ENCODE assay signal across 1 cellular context in genomic region chr9:124770359-124771020, GRCh38.
TF ChIP-seq lines count a peak whose summit lies in the region.

No MANE protein-coding gene starts in this region.

TF ChIP-seq in HepG2, 621 proteins besides CTCF, POLR2A, EP300 and RAD21 (continued from another document):
- TF ChIP-seq, protein P1, sequence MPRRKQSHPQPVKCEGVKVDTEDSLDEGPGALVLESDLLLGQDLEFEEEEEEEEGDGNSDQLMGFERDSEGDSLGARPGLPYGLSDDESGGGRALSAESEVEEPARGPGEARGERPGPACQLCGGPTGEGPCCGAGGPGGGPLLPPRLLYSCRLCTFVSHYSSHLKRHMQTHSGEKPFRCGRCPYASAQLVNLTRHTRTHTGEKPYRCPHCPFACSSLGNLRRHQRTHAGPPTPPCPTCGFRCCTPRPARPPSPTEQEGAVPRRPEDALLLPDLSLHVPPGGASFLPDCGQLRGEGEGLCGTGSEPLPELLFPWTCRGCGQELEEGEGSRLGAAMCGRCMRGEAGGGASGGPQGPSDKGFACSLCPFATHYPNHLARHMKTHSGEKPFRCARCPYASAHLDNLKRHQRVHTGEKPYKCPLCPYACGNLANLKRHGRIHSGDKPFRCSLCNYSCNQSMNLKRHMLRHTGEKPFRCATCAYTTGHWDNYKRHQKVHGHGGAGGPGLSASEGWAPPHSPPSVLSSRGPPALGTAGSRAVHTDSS (CRISPR knock-in tag; conservative IDR thresholded peaks at IDR 0.05), result no peak
- TF ChIP-seq ZXDC (CRISPR knock-in tag; IDR thresholded peaks at IDR 0.05) (0 out of 2 replicates have a peak, but pooled peaks have one; percentile 5), ZNF777 (CRISPR knock-in tag; IDR thresholded peaks at IDR 0.05) (no peak), ZNF557 (CRISPR knock-in tag; IDR thresholded peaks at IDR 0.05) (no peak), IRF1 (CRISPR knock-in tag; IDR thresholded peaks at IDR 0.05; ENCODE audit: low read depth) (0 out of 2 replicates have a peak, but pooled peaks have one; percentile 29), ZBTB8A (CRISPR knock-in tag; IDR thresholded peaks at IDR 0.05; ENCODE audit: borderline replicate concordance, low read depth) (no peak), SNAPC2 (CRISPR knock-in tag; IDR thresholded peaks at IDR 0.05) (0 out of 2 replicates have a peak, but pooled peaks have one; percentile 43), TOE1 (CRISPR knock-in tag; IDR thresholded peaks at IDR 0.05) (no peak), PRPF4 (IDR thresholded peaks at IDR 0.05; ENCODE audit: low read depth, low read length, poor library complexity, severe bottlenecking) (no peak), ZNF768 (CRISPR knock-in tag; IDR thresholded peaks at IDR 0.05) (peak; percentile 30; the same call in 1 of the 2 replicates), TGIF2 (CRISPR knock-in tag; IDR thresholded peaks at IDR 0.05) (no peak), CHD2 (IDR thresholded peaks at IDR 0.05; ENCODE audit: low read depth, low read length) (0 out of 2 replicates have a peak, but pooled peaks have one; percentile 35), ZNF83 (CRISPR knock-in tag; IDR thresholded peaks at IDR 0.05; ENCODE audit: borderline replicate concordance) (no peak), PAXIP1 (CRISPR knock-in tag; conservative IDR thresholded peaks at IDR 0.05) (no peak), NFKBIZ (CRISPR knock-in tag; IDR thresholded peaks at IDR 0.05) (no peak), ZNF337 (CRISPR knock-in tag; IDR thresholded peaks at IDR 0.05; ENCODE audit: borderline replicate concordance, low read depth) (no peak), MIXL1 (CRISPR knock-in tag; IDR thresholded peaks at IDR 0.05) (no peak), ZBTB7B (CRISPR knock-in tag; IDR thresholded peaks at IDR 0.05) (peak; percentile 0; the same call in 1 of the 2 replicates), TMF1 (CRISPR knock-in tag; IDR thresholded peaks at IDR 0.05; ENCODE audit: low read depth) (0 out of 2 replicates have a peak, but pooled peaks have one; percentile 23), ZNF451 (CRISPR knock-in tag; IDR thresholded peaks at IDR 0.05) (no peak), HNRNPK (IDR thresholded peaks at IDR 0.05; ENCODE audit: low read depth, low read length, poor library complexity, severe bottlenecking) (peak; percentile 30), PHB2 (IDR thresholded peaks at IDR 0.05; ENCODE audit: partially characterized antibody) (no peak), ARNT2 (CRISPR knock-in tag; IDR thresholded peaks at IDR 0.05; ENCODE audit: low read depth) (no peak), HIVEP1 (CRISPR knock-in tag; IDR thresholded peaks at IDR 0.05) (no peak)
- TF ChIP-seq, protein P2, sequence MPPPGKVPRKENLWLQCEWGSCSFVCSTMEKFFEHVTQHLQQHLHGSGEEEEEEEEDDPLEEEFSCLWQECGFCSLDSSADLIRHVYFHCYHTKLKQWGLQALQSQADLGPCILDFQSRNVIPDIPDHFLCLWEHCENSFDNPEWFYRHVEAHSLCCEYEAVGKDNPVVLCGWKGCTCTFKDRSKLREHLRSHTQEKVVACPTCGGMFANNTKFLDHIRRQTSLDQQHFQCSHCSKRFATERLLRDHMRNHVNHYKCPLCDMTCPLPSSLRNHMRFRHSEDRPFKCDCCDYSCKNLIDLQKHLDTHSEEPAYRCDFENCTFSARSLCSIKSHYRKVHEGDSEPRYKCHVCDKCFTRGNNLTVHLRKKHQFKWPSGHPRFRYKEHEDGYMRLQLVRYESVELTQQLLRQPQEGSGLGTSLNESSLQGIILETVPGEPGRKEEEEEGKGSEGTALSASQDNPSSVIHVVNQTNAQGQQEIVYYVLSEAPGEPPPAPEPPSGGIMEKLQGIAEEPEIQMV (CRISPR knock-in tag; IDR thresholded peaks at IDR 0.05; ENCODE audit: low read depth), result peak; percentile 100
- TF ChIP-seq, protein P3, sequence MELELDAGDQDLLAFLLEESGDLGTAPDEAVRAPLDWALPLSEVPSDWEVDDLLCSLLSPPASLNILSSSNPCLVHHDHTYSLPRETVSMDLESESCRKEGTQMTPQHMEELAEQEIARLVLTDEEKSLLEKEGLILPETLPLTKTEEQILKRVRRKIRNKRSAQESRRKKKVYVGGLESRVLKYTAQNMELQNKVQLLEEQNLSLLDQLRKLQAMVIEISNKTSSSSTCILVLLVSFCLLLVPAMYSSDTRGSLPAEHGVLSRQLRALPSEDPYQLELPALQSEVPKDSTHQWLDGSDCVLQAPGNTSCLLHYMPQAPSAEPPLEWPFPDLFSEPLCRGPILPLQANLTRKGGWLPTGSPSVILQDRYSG (CRISPR knock-in tag; IDR thresholded peaks at IDR 0.05), result no peak
- TF ChIP-seq, protein P4, sequence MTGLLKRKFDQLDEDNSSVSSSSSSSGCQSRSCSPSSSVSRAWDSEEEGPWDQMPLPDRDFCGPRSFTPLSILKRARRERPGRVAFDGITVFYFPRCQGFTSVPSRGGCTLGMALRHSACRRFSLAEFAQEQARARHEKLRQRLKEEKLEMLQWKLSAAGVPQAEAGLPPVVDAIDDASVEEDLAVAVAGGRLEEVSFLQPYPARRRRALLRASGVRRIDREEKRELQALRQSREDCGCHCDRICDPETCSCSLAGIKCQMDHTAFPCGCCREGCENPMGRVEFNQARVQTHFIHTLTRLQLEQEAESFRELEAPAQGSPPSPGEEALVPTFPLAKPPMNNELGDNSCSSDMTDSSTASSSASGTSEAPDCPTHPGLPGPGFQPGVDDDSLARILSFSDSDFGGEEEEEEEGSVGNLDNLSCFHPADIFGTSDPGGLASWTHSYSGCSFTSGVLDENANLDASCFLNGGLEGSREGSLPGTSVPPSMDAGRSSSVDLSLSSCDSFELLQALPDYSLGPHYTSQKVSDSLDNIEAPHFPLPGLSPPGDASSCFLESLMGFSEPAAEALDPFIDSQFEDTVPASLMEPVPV (CRISPR knock-in tag; IDR thresholded peaks at IDR 0.05), result 0 out of 2 replicates have a peak, but pooled peaks have one; percentile 14
- TF ChIP-seq, protein P5, sequence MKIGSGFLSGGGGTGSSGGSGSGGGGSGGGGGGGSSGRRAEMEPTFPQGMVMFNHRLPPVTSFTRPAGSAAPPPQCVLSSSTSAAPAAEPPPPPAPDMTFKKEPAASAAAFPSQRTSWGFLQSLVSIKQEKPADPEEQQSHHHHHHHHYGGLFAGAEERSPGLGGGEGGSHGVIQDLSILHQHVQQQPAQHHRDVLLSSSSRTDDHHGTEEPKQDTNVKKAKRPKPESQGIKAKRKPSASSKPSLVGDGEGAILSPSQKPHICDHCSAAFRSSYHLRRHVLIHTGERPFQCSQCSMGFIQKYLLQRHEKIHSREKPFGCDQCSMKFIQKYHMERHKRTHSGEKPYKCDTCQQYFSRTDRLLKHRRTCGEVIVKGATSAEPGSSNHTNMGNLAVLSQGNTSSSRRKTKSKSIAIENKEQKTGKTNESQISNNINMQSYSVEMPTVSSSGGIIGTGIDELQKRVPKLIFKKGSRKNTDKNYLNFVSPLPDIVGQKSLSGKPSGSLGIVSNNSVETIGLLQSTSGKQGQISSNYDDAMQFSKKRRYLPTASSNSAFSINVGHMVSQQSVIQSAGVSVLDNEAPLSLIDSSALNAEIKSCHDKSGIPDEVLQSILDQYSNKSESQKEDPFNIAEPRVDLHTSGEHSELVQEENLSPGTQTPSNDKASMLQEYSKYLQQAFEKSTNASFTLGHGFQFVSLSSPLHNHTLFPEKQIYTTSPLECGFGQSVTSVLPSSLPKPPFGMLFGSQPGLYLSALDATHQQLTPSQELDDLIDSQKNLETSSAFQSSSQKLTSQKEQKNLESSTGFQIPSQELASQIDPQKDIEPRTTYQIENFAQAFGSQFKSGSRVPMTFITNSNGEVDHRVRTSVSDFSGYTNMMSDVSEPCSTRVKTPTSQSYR (CRISPR knock-in tag; IDR thresholded peaks at IDR 0.05; ENCODE audit: borderline replicate concordance), result peak; percentile 50; the same call in 1 of the 2 replicates
